8 cellular contexts compared by ENCODE assay signal in genomic region chr2:143937563-143938346, GRCh38.
DNase-seq lines count a peak whose midpoint lies in the region; ATAC-seq and TF ChIP-seq lines count a peak whose summit lies in the region.

No MANE protein-coding gene starts in this region.

- H3K4me3 ChIP-seq in WI38 (ENCODE audit: low read depth, low read length) (peak overlapping the region; percentile 61), skeletal muscle cell (ENCODE audit: low read depth, low read length) (peak overlapping the region; percentile 56)

- DNase-seq in DMS 273 (lab: John Stamatoyannopoulos, UW; ENCODE audit: unreplicated experiment) (peak; percentile 76), DMS 273 treated with DMSO at 0.1 percent for 48 hours (lab: John Stamatoyannopoulos, UW) (no peak), left cardiac atrium (no peak), skeletal muscle cell (ENCODE audit: low read depth) (no peak), pons (ENCODE audit: low spot score) (no peak)
- DNase-seq in activated effector memory CD4-positive, alpha-beta T cell treated with Interleukin-2 at 50 U/mL for 16 hours, result no peak

- intact Hi-C loops in left cardiac atrium (cut with DNase I), result no loop called here

- ATAC-seq in HG02938 (IDR thresholded peaks at IDR 0.05; ENCODE audit: unreplicated experiment), result peak; percentile 27
- ATAC-seq in left cardiac atrium, result peak; percentile 19 to 43

- TF ChIP-seq CTCF in WI38 (IDR thresholded peaks at IDR 0.05; ENCODE audit: low read depth, low read length), result no peak
